In the genomic region with DNA sequence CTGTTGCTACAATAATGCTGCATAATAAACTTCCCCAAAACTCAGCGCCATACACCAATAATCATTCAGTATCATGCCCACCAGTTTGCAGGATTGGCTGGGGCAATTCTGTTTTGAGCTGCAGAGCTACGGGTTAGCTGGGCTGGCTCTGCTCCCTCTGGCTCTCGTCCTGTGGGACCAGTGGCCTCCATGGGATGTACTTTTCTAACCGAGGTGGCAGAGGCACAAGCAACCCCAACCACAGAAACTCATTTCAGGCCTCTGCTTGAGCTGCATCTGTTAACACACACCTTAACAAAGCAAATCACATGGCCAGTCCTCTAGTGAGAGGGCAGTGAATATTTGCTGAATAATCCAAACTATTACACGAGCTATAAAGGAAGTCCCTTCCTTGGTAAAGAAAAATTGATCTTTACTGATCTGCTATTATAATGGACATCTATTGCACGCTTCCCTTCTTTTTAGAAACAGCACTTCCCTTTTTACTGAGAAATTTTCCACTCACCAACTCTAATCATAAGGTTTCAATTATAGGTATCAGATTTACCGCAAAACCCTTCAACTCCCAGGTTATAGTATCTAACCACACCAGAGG, we compare ENCODE assay signal across 12 cellular contexts. TPM values are rescaled to one million over a fixed set of nuclear protein-coding genes. Genes with fewer than 3 reads are reported as not detected.
DNase-seq lines count a peak whose midpoint lies in the region; ATAC-seq and TF ChIP-seq lines count a peak whose summit lies in the region.
"Had no signal": no experiment of that assay in that cellular context is flagged by ENCODE, and none has a peak within 500 bp of the region (broad histone marks: within the 10 kb centered on the region; RNA-seq: fewer than 3 reads in every experiment).

No MANE protein-coding gene starts in this region.

- no peaks in the 10 kb centered on the region for H3K9me3 Mint-ChIP-seq in activated naive CD8-positive, alpha-beta T cell treated with anti-CD3 and anti-CD28 coated beads for 36 hours
- no peaks in the 10 kb centered on the region for H3K9me3 Mint-ChIP-seq in activated naive CD8-positive, alpha-beta T cell treated with anti-CD3 and anti-CD28 coated beads, Interleukin-2, amount 50 U/mL, for 24 hours
- H3K9me3 Mint-ChIP-seq in activated CD8-positive, alpha-beta T cell treated with anti-CD3 and anti-CD28 coated beads for 36 hours: no peaks in the 10 kb centered on the region
- H3K9me3 Mint-ChIP-seq: neural progenitor cell had no signal

- POLR2A ChIA-PET in activated CD8-positive, alpha-beta T cell treated with anti-CD3 and anti-CD28 coated beads for 36 hours (lab: Charles Lee): interaction anchor here (0.5 to 1.0 kb wide), 2 partner anchors 9 to 47 kb away, joined by 3 read pairs; no protein-coding TSS in a partner anchor

- H3K27me3 Mint-ChIP-seq in activated naive CD8-positive, alpha-beta T cell treated with anti-CD3 and anti-CD28 coated beads for 36 hours: no peaks in the 10 kb centered on the region
- H3K27me3 Mint-ChIP-seq in activated naive CD8-positive, alpha-beta T cell treated with anti-CD3 and anti-CD28 coated beads, Interleukin-2, amount 50 U/mL, for 24 hours: no peaks in the 10 kb centered on the region
- H3K27me3 Mint-ChIP-seq in activated CD8-positive, alpha-beta T cell treated with anti-CD3 and anti-CD28 coated beads for 36 hours: no peaks in the 10 kb centered on the region

- H3K4me1 Mint-ChIP-seq in activated naive CD8-positive, alpha-beta T cell treated with anti-CD3 and anti-CD28 coated beads for 36 hours: peaks cover 35% of the 10 kb centered on the region
- H3K4me1 Mint-ChIP-seq in activated naive CD8-positive, alpha-beta T cell treated with anti-CD3 and anti-CD28 coated beads, Interleukin-2, amount 50 U/mL, for 24 hours: peaks cover 43% of the 10 kb centered on the region
- peaks cover 37% of the 10 kb centered on the region for H3K4me1 Mint-ChIP-seq in activated CD8-positive, alpha-beta T cell treated with anti-CD3 and anti-CD28 coated beads for 36 hours (ENCODE audit: low read depth)

- ATAC-seq in activated naive CD8-positive, alpha-beta T cell treated with anti-CD3 and anti-CD28 coated beads, Interleukin-2, amount 50 U/mL, for 24 hours: no peak
- peak; percentile 35 for ATAC-seq in HG03442 (IDR thresholded peaks at IDR 0.05; ENCODE audit: unreplicated experiment)
- ATAC-seq in HG02852 (IDR thresholded peaks at IDR 0.05; ENCODE audit: unreplicated experiment): no peak
- no peak for ATAC-seq in activated CD8-positive, alpha-beta T cell treated with anti-CD3 and anti-CD28 coated beads for 36 hours
- ATAC-seq in HG03196 (IDR thresholded peaks at IDR 0.05; ENCODE audit: unreplicated experiment): no peak

- H3K27ac Mint-ChIP-seq in activated naive CD8-positive, alpha-beta T cell treated with anti-CD3 and anti-CD28 coated beads for 36 hours: peak overlapping the region; percentile 14
- no peak overlapping the region for H3K27ac Mint-ChIP-seq in activated naive CD8-positive, alpha-beta T cell treated with anti-CD3 and anti-CD28 coated beads, Interleukin-2, amount 50 U/mL, for 24 hours
- H3K27ac Mint-ChIP-seq in activated CD8-positive, alpha-beta T cell treated with anti-CD3 and anti-CD28 coated beads for 36 hours: no peak overlapping the region
- H3K27ac Mint-ChIP-seq: neural progenitor cell had no signal

- intact Hi-C loops in activated CD8-positive, alpha-beta T cell treated with anti-CD3 and anti-CD28 coated beads for 36 hours (cut with micrococcal nuclease): no loop called here

- TF ChIP-seq CTCF in activated CD8-positive, alpha-beta T cell treated with anti-CD3 and anti-CD28 coated beads for 36 hours (IDR thresholded peaks at IDR 0.05): no peak

- no peak for DNase-seq in activated naive CD8-positive, alpha-beta T cell treated with anti-CD3 and anti-CD28 coated beads for 36 hours
- no peak for DNase-seq in activated naive CD8-positive, alpha-beta T cell treated with anti-CD3 and anti-CD28 coated beads, Interleukin-2, amount 50 U/mL, for 24 hours
- DNase-seq in SKM-1 treated with dmso at 0.1 percent for 144 hours (lab: John Stamatoyannopoulos, UW; ENCODE audit: unreplicated experiment): peak; percentile 68
- no peak for DNase-seq in GDM1 (lab: John Stamatoyannopoulos, UW)
- DNase-seq in activated CD8-positive, alpha-beta T cell treated with anti-CD3 and anti-CD28 coated beads for 36 hours: no peak
- DNase-seq: NCI-H187 treated with DMSO at 0.1 percent for 48 hours; stimulated activated CD4-positive, alpha-beta T cell treated with anti-CD3 and anti-CD28 coated beads, Interleukin-4, amount 100 ng/mL, for 1 hour; trophoblast cell had no signal

- H3K36me3 Mint-ChIP-seq in activated naive CD8-positive, alpha-beta T cell treated with anti-CD3 and anti-CD28 coated beads for 36 hours: no peaks in the 10 kb centered on the region
- no peaks in the 10 kb centered on the region for H3K36me3 Mint-ChIP-seq in activated naive CD8-positive, alpha-beta T cell treated with anti-CD3 and anti-CD28 coated beads, Interleukin-2, amount 50 U/mL, for 24 hours (ENCODE audit: low read depth)
- H3K36me3 Mint-ChIP-seq in activated CD8-positive, alpha-beta T cell treated with anti-CD3 and anti-CD28 coated beads for 36 hours (ENCODE audit: low read depth): no peaks in the 10 kb centered on the region
- H3K36me3 Mint-ChIP-seq: neural progenitor cell had no signal

- H3K4me3 Mint-ChIP-seq in activated naive CD8-positive, alpha-beta T cell treated with anti-CD3 and anti-CD28 coated beads for 36 hours: no peak overlapping the region
- H3K4me3 Mint-ChIP-seq in activated naive CD8-positive, alpha-beta T cell treated with anti-CD3 and anti-CD28 coated beads, Interleukin-2, amount 50 U/mL, for 24 hours: no peak overlapping the region
- H3K4me3 Mint-ChIP-seq in activated CD8-positive, alpha-beta T cell treated with anti-CD3 and anti-CD28 coated beads for 36 hours: no peak overlapping the region
- H3K4me3 Mint-ChIP-seq: neural progenitor cell had no signal

- CTCF ChIA-PET in activated CD8-positive, alpha-beta T cell treated with anti-CD3 and anti-CD28 coated beads for 36 hours (lab: Charles Lee): interaction anchor here (0.9 to 1.5 kb wide), 3 partner anchors 11 to 600 kb away, joined by 3 read pairs; a partner anchor contains a TSS

RNA-seq across cellular contexts. Expression of a gene that starts 11.0 kb away (rescaled TPM):
- total RNA-seq in activated naive CD8-positive, alpha-beta T cell treated with anti-CD3 and anti-CD28 coated beads for 36 hours: 10 to 100 TPM; 91.4 to 94.3 TPM
- total RNA-seq in activated CD8-positive, alpha-beta T cell treated with anti-CD3 and anti-CD28 coated beads for 36 hours: 10 to 100 TPM; 47.1 to 47.9 TPM
